ENCODE assay signal across 21 cellular contexts in the genomic region with DNA sequence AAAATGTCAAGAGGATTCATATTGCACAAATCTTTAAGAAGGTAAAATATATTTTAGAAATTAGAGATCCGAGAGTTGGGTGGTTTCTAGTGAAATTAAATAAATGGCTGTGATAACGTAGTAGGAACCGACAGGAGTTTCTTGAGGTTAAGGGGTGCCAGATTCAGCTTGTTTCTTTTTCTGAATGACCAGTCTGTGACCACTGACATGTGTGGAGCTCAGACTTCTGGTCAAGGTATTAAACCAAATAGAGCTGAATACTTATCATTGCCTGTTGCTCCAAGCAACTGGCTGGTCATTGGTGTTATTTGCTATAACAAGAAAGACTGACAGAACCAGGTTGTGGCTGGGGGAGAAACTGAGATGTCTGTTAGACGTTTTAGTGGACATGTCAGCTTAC.
A peak's percentile ranks its signal among the peaks of the same experiment; 100 is the strongest.
DNase-seq lines count a peak whose midpoint lies in the region; ATAC-seq and TF ChIP-seq lines count a peak whose summit lies in the region.
"Had no signal": no experiment of that assay in that cellular context is flagged by ENCODE, and none has a peak within 500 bp of the region (broad histone marks: within the 10 kb centered on the region; RNA-seq: fewer than 3 reads in every experiment).

No MANE protein-coding gene starts in this region.

- TF ChIP-seq CTCF in DND-41 (IDR thresholded peaks at IDR 0.05; ENCODE audit: borderline replicate concordance, extremely low read depth, low read length, poor library complexity, severe bottlenecking) (no peak), colonic mucosa (IDR thresholded peaks at IDR 0.05) (no peak)

- H3K79me1 ChIP-seq in trophoblast cell (ENCODE audit: low read length) = no peaks in the 10 kb centered on the region

- H3K4me2 ChIP-seq in DND-41 (ENCODE audit: insufficient read depth, low read length) (peak overlapping the region; percentile 13), trophoblast cell (ENCODE audit: low read length) (no peak overlapping the region)
- H3K4me2 ChIP-seq: A549 had no signal

- no peak for DNase-seq in DND-41
- no peak for DNase-seq in HPDE6-E6E7 (ENCODE audit: extremely low spot score)
- no peak for DNase-seq in hepatic stellate cell (ENCODE audit: low spot score)
- no peak for DNase-seq in colonic mucosa
- DNase-seq in trophoblast cell = no peak
- DNase-seq: activated CD4-positive, alpha-beta T cell treated with anti-CD3 and anti-CD28 coated beads for 36 hours; activated effector memory CD4-positive, alpha-beta T cell treated with anti-CD3 and anti-CD28 coated beads, Interleukin-2, amount 50 U/mL, for 16 hours; amniotic stem cell; left cardiac atrium; NCI-H187 treated with DMSO at 0.1 percent for 48 hours; NCI-H345; RPMI8226; thyroid gland had no signal

- no peak overlapping the region for H2AK5ac ChIP-seq in trophoblast cell (ENCODE audit: low read length)

- H3K27me3 ChIP-seq in DND-41 (ENCODE audit: insufficient read depth, low read length, poor library complexity) (no peaks in the 10 kb centered on the region), colonic mucosa (no peaks in the 10 kb centered on the region), trophoblast cell (ENCODE audit: insufficient read depth, low read length) (no peaks in the 10 kb centered on the region)
- H3K27me3 ChIP-seq: thyroid gland had no signal

- peaks cover 5% of the 10 kb centered on the region for H3K9me3 ChIP-seq in DND-41 (ENCODE audit: insufficient read depth, low read length, severe bottlenecking)
- H3K9me3 ChIP-seq in colonic mucosa = no peaks in the 10 kb centered on the region
- H3K9me3 ChIP-seq in trophoblast cell (ENCODE audit: insufficient read depth, low read depth, low read length) = no peaks in the 10 kb centered on the region
- H3K9me3 ChIP-seq: A549, thyroid gland had no signal

- H3K4me3 ChIP-seq in DND-41 (ENCODE audit: low read depth in 1 of 2, low read length in 2 of 2) (no peak overlapping the region), colonic mucosa (no peak overlapping the region), trophoblast cell (ENCODE audit: low read depth, low read length) (no peak overlapping the region)
- H3K4me3 ChIP-seq: A549, gastroesophageal sphincter, GM23248, thyroid gland had no signal

- no peak overlapping the region for H2BK120ac ChIP-seq in trophoblast cell (ENCODE audit: insufficient read depth, low read length, poor library complexity)

- no peaks in the 10 kb centered on the region for H4K20me1 ChIP-seq in DND-41 (ENCODE audit: insufficient read depth, low read length)

- H3K14ac ChIP-seq in trophoblast cell (ENCODE audit: low read length) = no peak overlapping the region

- no peak overlapping the region for H3K4ac ChIP-seq in trophoblast cell (ENCODE audit: low read depth, low read length)

- no peak overlapping the region for H4K8ac ChIP-seq in trophoblast cell (ENCODE audit: low read depth, low read length)

- H3K27ac ChIP-seq in DND-41 (ENCODE audit: low read length) (peak overlapping the region; percentile 76), colonic mucosa (no peak overlapping the region), trophoblast cell (ENCODE audit: low read depth, low read length) (no peak overlapping the region)
- H3K27ac ChIP-seq: A549, C4-2B, thyroid gland had no signal

- H3K23ac ChIP-seq in trophoblast cell (ENCODE audit: low read length) = no peak overlapping the region

- H2AFZ ChIP-seq in DND-41 (ENCODE audit: low read depth, low read length) (no peak overlapping the region), trophoblast cell (ENCODE audit: insufficient read depth, low read length, poor library complexity) (no peak overlapping the region)
- H2AFZ ChIP-seq: GM23248 had no signal

- H4K12ac ChIP-seq in trophoblast cell (ENCODE audit: low read depth, low read length) = no peak overlapping the region

- H3K36me3 ChIP-seq in DND-41 (ENCODE audit: insufficient read depth, low read length) (no peaks in the 10 kb centered on the region), colonic mucosa (no peaks in the 10 kb centered on the region), trophoblast cell (ENCODE audit: control insufficient read depth in 1 of 2, insufficient read depth in 2 of 2, low read length in 2 of 2) (no peaks in the 10 kb centered on the region)
- H3K36me3 ChIP-seq: gastroesophageal sphincter, thyroid gland had no signal

- no peak overlapping the region for H3K18ac ChIP-seq in trophoblast cell (ENCODE audit: low read length)

- ATAC-seq in DND-41 (ENCODE audit: insufficient read depth, low read depth) = no peak
- ATAC-seq in GM19025 (IDR thresholded peaks at IDR 0.05; ENCODE audit: low read depth, unreplicated experiment) = peak; percentile 50
- peak; percentile 63 for ATAC-seq in HG02938 (IDR thresholded peaks at IDR 0.05; ENCODE audit: unreplicated experiment)
- ATAC-seq in HG03565 (IDR thresholded peaks at IDR 0.05; ENCODE audit: unreplicated experiment) = peak; percentile 33
- ATAC-seq: A549; left cardiac atrium; stimulated activated memory B cell treated with anti-CD40 and anti-IgM and Interleukin-4, amounts not matched to agents 10 μg/mL and 1 μg/mL and 100 μg/mL, for 72 hours had no signal

- peaks cover 70% of the 10 kb centered on the region for H3K4me1 ChIP-seq in DND-41 (ENCODE audit: insufficient read depth, low read length)
- no peaks in the 10 kb centered on the region for H3K4me1 ChIP-seq in colonic mucosa
- no peaks in the 10 kb centered on the region for H3K4me1 ChIP-seq in trophoblast cell (ENCODE audit: control insufficient read depth in 1 of 2, insufficient read depth in 2 of 2, low read length in 2 of 2)
- H3K4me1 ChIP-seq: A549, gastroesophageal sphincter, thyroid gland had no signal

- intact Hi-C loops in colonic mucosa (cut with DNase I) = no loop called here

- H2BK12ac ChIP-seq in trophoblast cell (ENCODE audit: low read length) = no peak overlapping the region

- WGBS in trophoblast cell (ENCODE audit: extremely low coverage, insufficient coverage, insufficient read length) = no CpG with 5 or more reads among the region's 4 CpGs

- H3K79me2 ChIP-seq in DND-41 (ENCODE audit: insufficient read depth, low read length) = no peaks in the 10 kb centered on the region
- no peaks in the 10 kb centered on the region for H3K79me2 ChIP-seq in trophoblast cell (ENCODE audit: control insufficient read depth, insufficient read depth, low read length, poor library complexity)

- no peak overlapping the region for H4K91ac ChIP-seq in trophoblast cell (ENCODE audit: low read depth, low read length)

- H2BK5ac ChIP-seq in trophoblast cell (ENCODE audit: low read depth, low read length, poor library complexity) = no peak overlapping the region

- H3K9ac ChIP-seq in DND-41 (ENCODE audit: low read depth, low read length) (0 out of 2 replicates have a peak overlapping the region, but pooled peaks have one; percentile 2), colonic mucosa (ENCODE audit: low read depth in 2 of 2, low read length in 2 of 2) (no peak overlapping the region), trophoblast cell (ENCODE audit: low read length) (no peak overlapping the region)
- H3K9ac ChIP-seq: GM23248 had no signal
